ENCODE assay signal across 16 cellular contexts in genomic region chr2:207327513-207327912, GRCh38.
DNase-seq lines count a peak whose midpoint lies in the region; ATAC-seq, FAIRE-seq and TF ChIP-seq lines count a peak whose summit lies in the region.
"Had no signal": no experiment of that assay in that cellular context is flagged by ENCODE, and none has a peak within 500 bp of the region (broad histone marks: within the 10 kb centered on the region; RNA-seq: fewer than 3 reads in every experiment).

No MANE protein-coding gene starts in this region.

- H3K4me3 ChIP-seq in ascending aorta (no peak overlapping the region), small intestine (ENCODE audit: low read depth in 1 of 2, low read length in 2 of 2) (no peak overlapping the region)
- H3K4me3 ChIP-seq: HAP-1 had no signal

- TF ChIP-seq POLR2A in GM12891 (IDR thresholded peaks at IDR 0.05; ENCODE audit: low read depth, low read length) = no peak

- H3K27ac ChIP-seq in ascending aorta (no peak overlapping the region), small intestine (ENCODE audit: low read depth in 1 of 2, low read length in 1 of 2) (no peak overlapping the region)

- 31 to 48% (median 35%) methylated on average over 1 of the region's 1 CpG for WGBS in small intestine, 3 donors

- no peak for FAIRE-seq in GM12891 (lab: Jason Lieb, UNC)
- FAIRE-seq in small intestine (lab: Jason Lieb, UNC) = no peak

- POLR2A ChIA-PET in WTC11 (lab: Charles Lee) = no interaction called here

- no peaks in the 10 kb centered on the region for H3K36me3 Mint-ChIP-seq in T-helper 2 cell treated with Interferon-gamma antibody and Interleukin-4, amounts not matched to agents 5 μg/mL and 100 μg/mL, for 36 hours (ENCODE audit: low read depth)
- H3K36me3 Mint-ChIP-seq in WTC11 = no peaks in the 10 kb centered on the region
- H3K36me3 Mint-ChIP-seq: CD14-positive monocyte had no signal

- H3K27me3 Mint-ChIP-seq in T-helper 2 cell treated with Interferon-gamma antibody and Interleukin-4, amounts not matched to agents 5 μg/mL and 100 μg/mL, for 36 hours (ENCODE audit: low read depth) = no peaks in the 10 kb centered on the region
- H3K27me3 Mint-ChIP-seq in WTC11 (ENCODE audit: low read depth) = no peaks in the 10 kb centered on the region

- TF ChIP-seq CTCF in WTC11 (IDR thresholded peaks at IDR 0.05) = no peak
- no peak for TF ChIP-seq CTCF in ascending aorta (IDR thresholded peaks at IDR 0.05)

- H3K9me3 ChIP-seq in ascending aorta (no peaks in the 10 kb centered on the region), small intestine (ENCODE audit: control insufficient read depth, low read depth) (no peaks in the 10 kb centered on the region)
- H3K9me3 ChIP-seq: HAP-1 had no signal

- H3K9me3 Mint-ChIP-seq in T-helper 2 cell treated with Interferon-gamma antibody and Interleukin-4, amounts not matched to agents 5 μg/mL and 100 μg/mL, for 36 hours = no peaks in the 10 kb centered on the region
- H3K9me3 Mint-ChIP-seq in WTC11 = no peaks in the 10 kb centered on the region
- H3K9me3 Mint-ChIP-seq: CD14-positive monocyte had no signal

- peak; percentile 27 for ATAC-seq in GM18909 (IDR thresholded peaks at IDR 0.05; ENCODE audit: poor library complexity, unreplicated experiment)
- ATAC-seq in HG02885 (IDR thresholded peaks at IDR 0.05; ENCODE audit: poor library complexity, unreplicated experiment) = peak; percentile 26
- no peak for ATAC-seq in WTC11

- intact Hi-C loops in ascending aorta (cut with DNase I) = no loop called here

- peaks cover 46% of the 10 kb centered on the region for H3K4me1 Mint-ChIP-seq in T-helper 2 cell treated with Interferon-gamma antibody and Interleukin-4, amounts not matched to agents 5 μg/mL and 100 μg/mL, for 36 hours (ENCODE audit: low read depth)
- H3K4me1 Mint-ChIP-seq in WTC11 = peaks cover 21% of the 10 kb centered on the region

- DNase-seq in GM12891 (ENCODE audit: insufficient read length, low spot score) (no peak), WTC11 (ENCODE audit: low spot score) (no peak), ascending aorta (ENCODE audit: low spot score in 2 of 2) (no peak), mucosa of gallbladder (ENCODE audit: low spot score) (no peak), small intestine (no peak)
- DNase-seq in T-helper 2 cell treated with Interferon-gamma antibody and Interleukin-4, amounts not matched to agents 5 μg/mL and 100 μg/mL, for 36 hours (ENCODE audit: low spot score) = no peak
- DNase-seq: DMS53, MV-4-11, NCI-H1417 treated with DMSO at 0.1 percent for 48 hours, NCI-H2029, NCI-H510A, SHP77 treated with DMSO at 0.1 percent for 48 hours had no signal

- H3K36me3 ChIP-seq in ascending aorta (no peaks in the 10 kb centered on the region), small intestine (ENCODE audit: control insufficient read depth in 2 of 2, insufficient read depth in 2 of 2, low read length in 2 of 2) (no peaks in the 10 kb centered on the region)
- H3K36me3 ChIP-seq: HAP-1 had no signal

- no peak overlapping the region for H3K4me3 Mint-ChIP-seq in T-helper 2 cell treated with Interferon-gamma antibody and Interleukin-4, amounts not matched to agents 5 μg/mL and 100 μg/mL, for 36 hours
- no peak overlapping the region for H3K4me3 Mint-ChIP-seq in WTC11
- H3K4me3 Mint-ChIP-seq: CD14-positive monocyte had no signal

- H3K4me1 ChIP-seq in ascending aorta (no peaks in the 10 kb centered on the region), small intestine (ENCODE audit: control insufficient read depth in 2 of 2, insufficient read depth in 1 of 2, low read depth in 1 of 2, low read length in 1 of 2) (no peaks in the 10 kb centered on the region)
- H3K4me1 ChIP-seq: HAP-1 had no signal

- H3K27me3 ChIP-seq in ascending aorta = no peaks in the 10 kb centered on the region
- no peaks in the 10 kb centered on the region for H3K27me3 ChIP-seq in small intestine (ENCODE audit: control insufficient read depth in 2 of 2, insufficient read depth in 2 of 2, low read length in 2 of 2)

- peak overlapping the region; percentile 7 for H3K27ac Mint-ChIP-seq in T-helper 2 cell treated with Interferon-gamma antibody and Interleukin-4, amounts not matched to agents 5 μg/mL and 100 μg/mL, for 36 hours
- no peak overlapping the region for H3K27ac Mint-ChIP-seq in WTC11
- H3K27ac Mint-ChIP-seq: CD14-positive monocyte had no signal

- CTCF ChIA-PET in WTC11 (lab: Charles Lee) = no interaction called here

TF ChIP-seq in GM12891, 5 proteins besides CTCF, POLR2A, EP300 and RAD21:
- TF ChIP-seq SPI1 (IDR thresholded peaks at IDR 0.05; ENCODE audit: low read depth, low read length) (peak; percentile 90), PAX5 (IDR thresholded peaks at IDR 0.05; ENCODE audit: insufficient read depth, low read length, severe bottlenecking) (no peak), POU2F2 (IDR thresholded peaks at IDR 0.05; ENCODE audit: low read depth, low read length) (no peak)
TF ChIP-seq in GM12891: peak in this region for 1.

TF ChIP-seq in WTC11, 78 proteins besides CTCF, POLR2A, EP300 and RAD21:
- no peak for TF ChIP-seq E2F5 (CRISPR knock-in tag; IDR thresholded peaks at IDR 0.05)
- no peak for TF ChIP-seq MXD4 (CRISPR knock-in tag; IDR thresholded peaks at IDR 0.05; ENCODE audit: borderline replicate concordance)
- TF ChIP-seq ZNF281 (CRISPR knock-in tag; IDR thresholded peaks at IDR 0.05) = no peak
- TF ChIP-seq NR2C2 (CRISPR knock-in tag; IDR thresholded peaks at IDR 0.05) = no peak
- TF ChIP-seq OVOL2 (CRISPR knock-in tag; IDR thresholded peaks at IDR 0.05; ENCODE audit: borderline replicate concordance) = no peak
